In the genomic region with DNA sequence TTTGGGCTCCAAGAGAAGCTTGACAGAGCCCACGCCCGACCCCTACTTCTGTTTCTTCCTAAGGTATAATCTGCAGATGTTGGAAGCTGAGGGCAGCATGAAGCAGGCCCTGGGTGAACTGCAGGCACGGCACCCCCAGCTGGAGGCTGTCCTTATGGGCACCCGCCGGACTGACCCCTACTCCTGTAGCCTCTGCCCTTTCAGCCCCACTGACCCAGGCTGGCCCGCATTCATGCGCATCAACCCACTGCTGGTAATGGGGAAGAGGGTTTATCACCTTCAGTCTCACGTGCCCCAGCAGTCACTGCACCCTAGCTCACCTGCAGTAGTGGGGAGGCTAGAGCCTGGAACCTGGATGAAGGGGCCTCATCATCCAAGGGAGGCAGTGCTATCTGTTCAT, we compare ENCODE assay signal across 1 cellular context.
TF ChIP-seq lines count a peak whose summit lies in the region.

No MANE protein-coding gene starts in this region.

TF ChIP-seq in H1, 55 proteins besides CTCF, POLR2A, EP300 and RAD21:
- TF ChIP-seq POLR2AphosphoS5 (IDR thresholded peaks at IDR 0.05; ENCODE audit: low read depth, low read length) (peak; percentile 30; the same call in 1 of the 2 replicates), SIRT6 (IDR thresholded peaks at IDR 0.05; ENCODE audit: low read length) (no peak)
